20 cellular contexts compared by ENCODE assay signal in genomic region chr5:12795333-12795663, GRCh38.
DNase-seq lines count a peak whose midpoint lies in the region; ATAC-seq, FAIRE-seq and TF ChIP-seq lines count a peak whose summit lies in the region.
"Had no signal": no experiment of that assay in that cellular context is flagged by ENCODE, and none has a peak within 500 bp of the region (broad histone marks: within the 10 kb centered on the region; RNA-seq: fewer than 3 reads in every experiment).

No MANE protein-coding gene starts in this region.

- no peak overlapping the region for H4K8ac ChIP-seq in neuronal stem cell (ENCODE audit: low read depth, low read length)

- H4K91ac ChIP-seq in neuronal stem cell (ENCODE audit: low read depth, low read length, poor library complexity), result peak overlapping the region; percentile 92

- TF ChIP-seq CTCF in kidney (IDR thresholded peaks at IDR 0.05; ENCODE audit: borderline replicate concordance, extremely low read depth, insufficient read depth) (no peak), upper lobe of right lung (IDR thresholded peaks at IDR 0.05) (no peak)

- H3K23ac ChIP-seq in neuronal stem cell (ENCODE audit: low read depth, low read length, poor library complexity), result peak overlapping the region; percentile 65

- no peak overlapping the region for H2BK120ac ChIP-seq in neuronal stem cell (ENCODE audit: low read depth, low read length)

- H3K27me3 ChIP-seq in neuronal stem cell (ENCODE audit: control insufficient read depth in 3 of 3, insufficient read depth in 3 of 3, low read depth in 1 of 3, low read length in 3 of 3), result no peaks in the 10 kb centered on the region
- H3K27me3 ChIP-seq in upper lobe of right lung, result no peaks in the 10 kb centered on the region
- H3K27me3 ChIP-seq: BE2C; BLaER1 treated with 17β-estradiol and CSF1 and Interleukin-3, amounts not matched to agents 10 nM and 100 nM had no signal

- peak; percentile 34 for ATAC-seq in upper lobe of right lung
- ATAC-seq in activated T-cell treated with anti-CD3 and anti-CD28 coated beads, Interleukin-2, amount 50 U/mL, for 72 hours (replicated peaks in 1 of 2), result no peak
- ATAC-seq in GM18858 (IDR thresholded peaks at IDR 0.05; ENCODE audit: unreplicated experiment), result no peak
- ATAC-seq: GM12878, GM23338 had no signal

- no peak for FAIRE-seq in kidney (lab: Jason Lieb, UNC)
- FAIRE-seq: D721Med, GM12878 had no signal

- no peak overlapping the region for H2BK12ac ChIP-seq in neuronal stem cell (ENCODE audit: low read length)

- no peak overlapping the region for H2BK5ac ChIP-seq in neuronal stem cell (ENCODE audit: low read length)

- DNase-seq in kidney, result peak; percentile 45
- no peak for DNase-seq in neuronal stem cell (ENCODE audit: low spot score)
- DNase-seq in upper lobe of right lung, result no peak
- DNase-seq in activated T-cell treated with anti-CD3 and anti-CD28 coated beads, Interleukin-2, amount 50 U/mL, for 72 hours, result no peak
- DNase-seq in ACHN, result no peak
- DNase-seq: BE2C; CD4-positive, alpha-beta T cell; CD8-positive, alpha-beta memory T cell; DMS 273 treated with DMSO at 0.1 percent for 48 hours; DMS79; EL; GDM1; HFFc6 had no signal

- H2AFZ ChIP-seq in neuronal stem cell (ENCODE audit: low read length), result no peak overlapping the region
- H2AFZ ChIP-seq: GM23338 had no signal

- no peak overlapping the region for H3K27ac Mint-ChIP-seq in activated T-cell treated with anti-CD3 and anti-CD28 coated beads, Interleukin-2, amount 50 U/mL, for 72 hours
- H3K27ac Mint-ChIP-seq: CD4-positive, alpha-beta T cell; GM23338; HFFc6 had no signal

- H3K36me3 ChIP-seq in kidney (ENCODE audit: control insufficient read depth in 1 of 2, insufficient read depth in 2 of 2, low read length in 2 of 2) (no peaks in the 10 kb centered on the region), neuronal stem cell (replicated peaks in 1 of 2; ENCODE audit: control insufficient read depth in 2 of 2, insufficient read depth in 2 of 2, low read length in 2 of 2) (no peaks in the 10 kb centered on the region), upper lobe of right lung (no peaks in the 10 kb centered on the region)
- H3K36me3 ChIP-seq: BE2C; BLaER1 treated with 17β-estradiol and CSF1 and Interleukin-3, amounts not matched to agents 10 nM and 100 nM; HAP-1 had no signal

- no peaks in the 10 kb centered on the region for H3K79me1 ChIP-seq in neuronal stem cell (ENCODE audit: low read depth, low read length)

- in situ Hi-C loops in ACHN (cut with HindIII; ENCODE audit: low pct_ligation_motif_present, low pct_unique_long_range_greater_than_20kb, low sequenced_read_pairs), result no loop called here

- H3K9ac ChIP-seq in kidney (ENCODE audit: low read length in 2 of 2), result no peak overlapping the region
- no peak overlapping the region for H3K9ac ChIP-seq in neuronal stem cell (ENCODE audit: low read depth, low read length, poor library complexity)
- H3K9ac ChIP-seq: BLaER1 treated with 17β-estradiol and CSF1 and Interleukin-3, amounts not matched to agents 10 nM and 100 nM had no signal

- H2AK5ac ChIP-seq in neuronal stem cell (ENCODE audit: low read depth, low read length), result peak overlapping the region; percentile 83

- H3K4me3 ChIP-seq in kidney (ENCODE audit: low read length in 2 of 2) (no peak overlapping the region), neuronal stem cell (ENCODE audit: low read length in 2 of 2) (no peak overlapping the region), upper lobe of right lung (no peak overlapping the region)
- H3K4me3 ChIP-seq: BLaER1 treated with 17β-estradiol and CSF1 and Interleukin-3, amounts not matched to agents 10 nM and 100 nM; GM12878; GM23338; HAP-1 had no signal

- no CpG with 5 or more reads among the region's 19 CpGs for WGBS in neuronal stem cell (ENCODE audit: extremely low coverage in 2 of 2, insufficient read length in 2 of 2, insufficient replicate concordance in 1 of 2), 2 donors

- H3K9me3 ChIP-seq in kidney (ENCODE audit: control insufficient read depth in 1 of 2, low read length in 2 of 2) (peaks cover 0 to 3% of the 10 kb centered on the region in 2 donors), neuronal stem cell (replicated peaks in 1 of 2; ENCODE audit: control insufficient read depth in 2 of 2, insufficient read depth in 1 of 2, low read depth in 1 of 2, low read length in 2 of 2) (peaks cover 0 to 4% of the 10 kb centered on the region in 2 donors), upper lobe of right lung (no peaks in the 10 kb centered on the region)
- H3K9me3 ChIP-seq: BE2C, HAP-1 had no signal

- peaks cover 8 to 13% of the 10 kb centered on the region in 2 donors for H3K9me3 Mint-ChIP-seq in activated T-cell treated with anti-CD3 and anti-CD28 coated beads, Interleukin-2, amount 50 U/mL, for 72 hours

- H3K18ac ChIP-seq in neuronal stem cell (ENCODE audit: low read length), result peak overlapping the region; percentile 64

- no peak overlapping the region for H2BK15ac ChIP-seq in neuronal stem cell (ENCODE audit: low read length)

- no peaks in the 10 kb centered on the region for H3K27me3 Mint-ChIP-seq in activated T-cell treated with anti-CD3 and anti-CD28 coated beads, Interleukin-2, amount 50 U/mL, for 72 hours (ENCODE audit: low read depth)
- H3K27me3 Mint-ChIP-seq: CD4-positive, alpha-beta T cell; CD8-positive, alpha-beta memory T cell had no signal

- H3K4me1 ChIP-seq in kidney (ENCODE audit: control insufficient read depth in 1 of 2, insufficient read depth in 1 of 2, low read depth in 1 of 2, low read length in 2 of 2) (no peaks in the 10 kb centered on the region), neuronal stem cell (ENCODE audit: control insufficient read depth in 2 of 2, insufficient read depth in 1 of 2, low read depth in 1 of 2, low read length in 2 of 2) (no peaks in the 10 kb centered on the region), upper lobe of right lung (no peaks in the 10 kb centered on the region)
- H3K4me1 ChIP-seq: BE2C; BLaER1 treated with 17β-estradiol and CSF1 and Interleukin-3, amounts not matched to agents 10 nM and 100 nM; HAP-1 had no signal

- no peaks in the 10 kb centered on the region for H3K4me1 Mint-ChIP-seq in activated T-cell treated with anti-CD3 and anti-CD28 coated beads, Interleukin-2, amount 50 U/mL, for 72 hours (ENCODE audit: low read depth)
- H3K4me1 Mint-ChIP-seq: CD14-positive monocyte; CD8-positive, alpha-beta memory T cell; GM23338 had no signal

- H3K4me2 ChIP-seq in neuronal stem cell (ENCODE audit: insufficient read depth, low read length, poor library complexity, severe bottlenecking), result no peak overlapping the region
- H3K4me2 ChIP-seq: BLaER1 treated with 17β-estradiol and CSF1 and Interleukin-3, amounts not matched to agents 10 nM and 100 nM; GM23338 had no signal

- H3K14ac ChIP-seq in neuronal stem cell (ENCODE audit: low read length), result no peak overlapping the region

- no peak overlapping the region for H3K4ac ChIP-seq in neuronal stem cell (ENCODE audit: low read length)

- no peak overlapping the region for H3K27ac ChIP-seq in kidney (ENCODE audit: low read depth in 2 of 2, low read length in 2 of 2)
- H3K27ac ChIP-seq in neuronal stem cell (replicated peaks; ENCODE audit: low read length), result no peak overlapping the region
- no peak overlapping the region for H3K27ac ChIP-seq in upper lobe of right lung
- H3K27ac ChIP-seq: BLaER1 treated with 17β-estradiol and CSF1 and Interleukin-3, amounts not matched to agents 10 nM and 100 nM had no signal

- intact Hi-C loops in kidney (cut with DNase I) (no loop called here), upper lobe of right lung (cut with DNase I) (no loop called here)

- H3K36me3 Mint-ChIP-seq in activated T-cell treated with anti-CD3 and anti-CD28 coated beads, Interleukin-2, amount 50 U/mL, for 72 hours (ENCODE audit: insufficient read depth in 2 of 2), result peaks cover 0 to 4% of the 10 kb centered on the region in 2 donors
- H3K36me3 Mint-ChIP-seq: CD14-positive monocyte had no signal

- H3K4me3 Mint-ChIP-seq in activated T-cell treated with anti-CD3 and anti-CD28 coated beads, Interleukin-2, amount 50 U/mL, for 72 hours, result no peak overlapping the region
- H3K4me3 Mint-ChIP-seq: CD14-positive monocyte; CD4-positive, alpha-beta T cell; CD8-positive, alpha-beta memory T cell; GM23338; HFFc6 had no signal
